Comparison of ENCODE assay signal across 26 cellular contexts in the genomic region with DNA sequence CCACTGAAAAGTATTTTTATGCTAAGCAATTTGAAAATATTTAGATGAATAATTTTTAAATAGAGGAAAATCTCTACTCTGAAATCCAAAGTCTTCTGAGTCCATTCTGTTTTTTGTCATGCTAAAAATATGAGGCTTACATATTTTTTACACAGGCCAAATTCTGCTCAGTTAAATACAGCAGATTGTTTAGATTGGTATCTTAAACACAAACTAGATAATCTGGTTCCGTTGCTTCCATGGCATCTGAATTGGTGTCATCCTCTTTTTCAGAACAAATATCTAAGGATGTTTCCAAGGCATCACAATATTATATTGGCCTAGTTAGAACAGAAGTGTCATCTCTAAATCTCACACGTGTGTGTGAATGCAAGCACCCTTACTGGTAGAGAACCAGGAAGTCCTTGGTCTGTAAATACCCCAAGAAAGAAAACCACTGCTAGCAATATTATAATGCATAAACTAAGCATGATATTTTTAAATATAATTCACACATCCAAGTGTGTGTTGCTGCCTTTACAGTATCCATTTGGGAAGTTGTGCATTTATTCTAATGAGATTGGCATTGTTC.
"Had no signal": no experiment of that assay in that cellular context is flagged by ENCODE, and none has a peak within 500 bp of the region (broad histone marks: within the 10 kb centered on the region; RNA-seq: fewer than 3 reads in every experiment).

No MANE protein-coding gene starts in this region.

- DNase-seq: activated CD4-positive, alpha-beta T cell treated with anti-CD3 and anti-CD28 coated beads for 1 hour; activated CD4-positive, alpha-beta T cell treated with anti-CD3 and anti-CD28 coated beads, Interleukin-2, amount 50 U/mL, for 1 hour; activated CD8-positive, alpha-beta T cell treated with anti-CD3 and anti-CD28 coated beads, Interleukin-2, amount 10 ng/mL, durations not matched to agents 7 days and 5 days; activated gamma-delta T cell treated with Interleukin-2 at 50 U/mL for 16 hours; adrenal gland; dorsolateral prefrontal cortex; glutamatergic neuron; immature natural killer cell; kidney glomerular epithelial cell; left lung; naive thymus-derived CD8-positive, alpha-beta T cell; ovary; psoas muscle; stimulated activated CD4-positive, alpha-beta T cell treated with anti-CD3 and anti-CD28 coated beads, Interleukin-12 subunit alpha, Interleukin-12 subunit beta, amount 100 ng/mL, for 4 hours; stimulated activated CD4-positive, alpha-beta T cell treated with anti-CD3 and anti-CD28 coated beads, Interleukin-1b, Interleukin-23, amount 100 ng/mL, for 48 hours; stomach had no signal

- H3K4me2 ChIP-seq: hepatocyte had no signal

- H3K36me3 Mint-ChIP-seq: activated naive CD4-positive, alpha-beta T cell treated with anti-CD3 and anti-CD28 coated beads, Interleukin-2, amount 50 U/mL, for 24 hours; immature natural killer cell; stimulated activated memory B cell treated with anti-CD40 and anti-IgM and Interleukin-4, amounts not matched to agents 10 μg/mL and 1 μg/mL and 100 μg/mL, for 72 hours had no signal

- H3K4me3 Mint-ChIP-seq: activated CD8-positive, alpha-beta T cell treated with anti-CD3 and anti-CD28 coated beads, Interleukin-2, amount 10 ng/mL, durations not matched to agents 7 days and 5 days; activated naive CD4-positive, alpha-beta T cell treated with anti-CD3 and anti-CD28 coated beads, Interleukin-2, amount 50 U/mL, for 24 hours; central memory CD8-positive, alpha-beta T cell; immature natural killer cell; naive thymus-derived CD8-positive, alpha-beta T cell; stimulated activated memory B cell treated with anti-CD40 and anti-IgM and Interleukin-4, amounts not matched to agents 10 μg/mL and 1 μg/mL and 100 μg/mL, for 72 hours had no signal

- H3K9me3 ChIP-seq: adrenal gland, breast epithelium, esophagus muscularis mucosa, left lung, ovary, psoas muscle, right atrium auricular region, stomach, suprapubic skin, tibial nerve, vagina had no signal

- H2AFZ ChIP-seq: hepatocyte had no signal

- H3K9me3 Mint-ChIP-seq: activated naive CD4-positive, alpha-beta T cell treated with anti-CD3 and anti-CD28 coated beads, Interleukin-2, amount 50 U/mL, for 24 hours; central memory CD8-positive, alpha-beta T cell; stimulated activated memory B cell treated with anti-CD40 and anti-IgM and Interleukin-4, amounts not matched to agents 10 μg/mL and 1 μg/mL and 100 μg/mL, for 72 hours had no signal

- H3K36me3 ChIP-seq: adrenal gland, breast epithelium, esophagus muscularis mucosa, left lung, ovary, right atrium auricular region, stomach, suprapubic skin, tibial nerve, vagina had no signal

- H3K79me2 ChIP-seq: hepatocyte had no signal

- H3K27me3 Mint-ChIP-seq: activated naive CD4-positive, alpha-beta T cell treated with anti-CD3 and anti-CD28 coated beads, Interleukin-2, amount 50 U/mL, for 24 hours; stimulated activated memory B cell treated with anti-CD40 and anti-IgM and Interleukin-4, amounts not matched to agents 10 μg/mL and 1 μg/mL and 100 μg/mL, for 72 hours had no signal

- H3K4me1 ChIP-seq: adrenal gland, breast epithelium, left lung, psoas muscle, right atrium auricular region, suprapubic skin, vagina had no signal

- H3K27ac Mint-ChIP-seq: activated CD8-positive, alpha-beta T cell treated with anti-CD3 and anti-CD28 coated beads, Interleukin-2, amount 10 ng/mL, durations not matched to agents 7 days and 5 days; activated naive CD4-positive, alpha-beta T cell treated with anti-CD3 and anti-CD28 coated beads, Interleukin-2, amount 50 U/mL, for 24 hours; naive thymus-derived CD8-positive, alpha-beta T cell; stimulated activated memory B cell treated with anti-CD40 and anti-IgM and Interleukin-4, amounts not matched to agents 10 μg/mL and 1 μg/mL and 100 μg/mL, for 72 hours had no signal

- H3K4me3 ChIP-seq: adrenal gland, breast epithelium, dorsolateral prefrontal cortex, esophagus muscularis mucosa, hepatocyte, left lung, ovary, psoas muscle, right atrium auricular region, stomach, suprapubic skin, tibial nerve, vagina had no signal

- H3K27ac ChIP-seq: adrenal gland, breast epithelium, dorsolateral prefrontal cortex, esophagus muscularis mucosa, hepatocyte, left lung, ovary, psoas muscle, right atrium auricular region, stomach, suprapubic skin, tibial nerve, vagina had no signal

- H3K4me1 Mint-ChIP-seq: activated naive CD4-positive, alpha-beta T cell treated with anti-CD3 and anti-CD28 coated beads, Interleukin-2, amount 50 U/mL, for 24 hours; central memory CD8-positive, alpha-beta T cell; naive thymus-derived CD8-positive, alpha-beta T cell; stimulated activated memory B cell treated with anti-CD40 and anti-IgM and Interleukin-4, amounts not matched to agents 10 μg/mL and 1 μg/mL and 100 μg/mL, for 72 hours had no signal

- H3K27me3 ChIP-seq: adrenal gland, breast epithelium, dorsolateral prefrontal cortex, esophagus muscularis mucosa, hepatocyte, left lung, ovary, right atrium auricular region, stomach, suprapubic skin, tibial nerve, vagina had no signal
